ENCODE assay signal across 27 cellular contexts in genomic region chr9:135023816-135024405, GRCh38.
"Had no signal": no experiment of that assay in that cellular context is flagged by ENCODE, and none has a peak within 500 bp of the region (broad histone marks: within the 10 kb centered on the region; RNA-seq: fewer than 3 reads in every experiment).

No MANE protein-coding gene starts in this region.

- H3K4me1 Mint-ChIP-seq: activated CD4-positive, alpha-beta T cell treated with anti-CD3 and anti-CD28 coated beads, Interleukin-2, amount 10 ng/mL, durations not matched to agents 7 days and 5 days; central memory CD8-positive, alpha-beta T cell; stimulated activated naive CD8-positive, alpha-beta T cell treated with anti-CD3 and anti-CD28 coated beads, Interleukin-15, amount 100 ng/mL, for 72 hours had no signal

- H3K27me3 ChIP-seq: brain microvascular endothelial cell, colonic mucosa, dorsolateral prefrontal cortex, right atrium auricular region had no signal

- DNase-seq: activated CD4-positive, alpha-beta T cell treated with anti-CD3 and anti-CD28 coated beads, Interleukin-2, amount 10 ng/mL, durations not matched to agents 7 days and 5 days; activated CD8-positive, alpha-beta memory T cell treated with anti-CD3 and anti-CD28 coated beads, Interleukin-2, amount 10 ng/mL, durations not matched to agents 7 days and 5 days; activated CD8-positive, alpha-beta T cell treated with anti-CD3 and anti-CD28 coated beads for 36 hours; activated T-cell treated with anti-CD3 and anti-CD28 coated beads for 4 hours; colonic mucosa; effector memory CD8-positive, alpha-beta T cell; gastrocnemius medialis; heart left ventricle; midbrain; stimulated activated CD4-positive, alpha-beta T cell treated with anti-CD3 and anti-CD28 coated beads, Interleukin-1b, Interleukin-23, amount 100 ng/mL, for 48 hours; stimulated activated naive CD8-positive, alpha-beta T cell treated with anti-CD3 and anti-CD28 coated beads, Interleukin-15, amount 100 ng/mL, for 72 hours; tibial artery had no signal

- H3K4me1 ChIP-seq: colonic mucosa, esophagus muscularis mucosa, gastrocnemius medialis, pancreas, psoas muscle, right atrium auricular region, tibial artery had no signal

- H3K36me3 Mint-ChIP-seq: activated CD8-positive, alpha-beta memory T cell treated with anti-CD3 and anti-CD28 coated beads, Interleukin-2, amount 10 ng/mL, durations not matched to agents 7 days and 5 days; activated naive CD4-positive, alpha-beta T cell treated with anti-CD3 and anti-CD28 coated beads, Interleukin-2, amount 50 U/mL, for 72 hours; natural killer cell treated with Interleukin-12 subunit alpha and Interleukin-12 subunit beta and Interleukin-15 and Interleukin-18, amount 100 ng/mL, for 72 hours had no signal

- H3K27ac Mint-ChIP-seq: activated CD4-positive, alpha-beta T cell treated with anti-CD3 and anti-CD28 coated beads, Interleukin-2, amount 10 ng/mL, durations not matched to agents 7 days and 5 days; activated CD8-positive, alpha-beta memory T cell treated with anti-CD3 and anti-CD28 coated beads, Interleukin-2, amount 10 ng/mL, durations not matched to agents 7 days and 5 days; activated CD8-positive, alpha-beta T cell treated with anti-CD3 and anti-CD28 coated beads for 36 hours; activated naive CD4-positive, alpha-beta T cell treated with anti-CD3 and anti-CD28 coated beads, Interleukin-2, amount 50 U/mL, for 72 hours; activated T-helper 1 cell treated with anti-CD3 and anti-CD28 coated beads, Interleukin-12 subunit alpha, Interleukin-12 subunit beta, Interleukin-2, Interleukin-4 antibody, amounts not matched to agents 30 ng/mL and 10 ng/mL and 1 ng/mL, durations not matched to agents 14 hours and 24 hours and 36 hours; effector memory CD8-positive, alpha-beta T cell; natural killer cell treated with Interleukin-12 subunit alpha and Interleukin-12 subunit beta and Interleukin-15 and Interleukin-18, amount 100 ng/mL, for 72 hours; stimulated activated naive CD8-positive, alpha-beta T cell treated with anti-CD3 and anti-CD28 coated beads, Interleukin-15, amount 100 ng/mL, for 72 hours had no signal

- H3K9me3 ChIP-seq: colonic mucosa, esophagus muscularis mucosa, gastrocnemius medialis, heart left ventricle, neutrophil, pancreas, psoas muscle, right atrium auricular region, tibial artery had no signal

- H3K4me3 Mint-ChIP-seq: activated CD4-positive, alpha-beta T cell treated with anti-CD3 and anti-CD28 coated beads, Interleukin-2, amount 10 ng/mL, durations not matched to agents 7 days and 5 days; activated CD8-positive, alpha-beta memory T cell treated with anti-CD3 and anti-CD28 coated beads, Interleukin-2, amount 10 ng/mL, durations not matched to agents 7 days and 5 days; activated CD8-positive, alpha-beta T cell treated with anti-CD3 and anti-CD28 coated beads for 36 hours; activated T-helper 1 cell treated with anti-CD3 and anti-CD28 coated beads, Interleukin-12 subunit alpha, Interleukin-12 subunit beta, Interleukin-2, Interleukin-4 antibody, amounts not matched to agents 30 ng/mL and 10 ng/mL and 1 ng/mL, durations not matched to agents 14 hours and 24 hours and 36 hours; central memory CD8-positive, alpha-beta T cell; effector memory CD8-positive, alpha-beta T cell; natural killer cell treated with Interleukin-12 subunit alpha and Interleukin-12 subunit beta and Interleukin-15 and Interleukin-18, amount 100 ng/mL, for 72 hours; stimulated activated naive CD8-positive, alpha-beta T cell treated with anti-CD3 and anti-CD28 coated beads, Interleukin-15, amount 100 ng/mL, for 72 hours had no signal

- H3K4me3 ChIP-seq: colonic mucosa, dorsolateral prefrontal cortex, esophagus muscularis mucosa, gastrocnemius medialis, heart left ventricle, pancreas, psoas muscle, right atrium auricular region, tibial artery had no signal

- H3K9me3 Mint-ChIP-seq: activated CD4-positive, alpha-beta T cell treated with anti-CD3 and anti-CD28 coated beads, Interleukin-2, amount 10 ng/mL, durations not matched to agents 7 days and 5 days; activated CD8-positive, alpha-beta T cell treated with anti-CD3 and anti-CD28 coated beads for 36 hours; activated T-helper 1 cell treated with anti-CD3 and anti-CD28 coated beads, Interleukin-12 subunit alpha, Interleukin-12 subunit beta, Interleukin-2, Interleukin-4 antibody, amounts not matched to agents 30 ng/mL and 10 ng/mL and 1 ng/mL, durations not matched to agents 14 hours and 24 hours and 36 hours; central memory CD8-positive, alpha-beta T cell; effector memory CD8-positive, alpha-beta T cell; natural killer cell treated with Interleukin-12 subunit alpha and Interleukin-12 subunit beta and Interleukin-15 and Interleukin-18, amount 100 ng/mL, for 72 hours; stimulated activated naive CD8-positive, alpha-beta T cell treated with anti-CD3 and anti-CD28 coated beads, Interleukin-15, amount 100 ng/mL, for 72 hours had no signal

- FAIRE-seq: islet of Langerhans, pancreas, urothelium cell line had no signal

- H3K27ac ChIP-seq: brain microvascular endothelial cell, colonic mucosa, dorsolateral prefrontal cortex, esophagus muscularis mucosa, gastrocnemius medialis, heart left ventricle, neutrophil, pancreas, psoas muscle, right atrium auricular region, tibial artery, VCaP had no signal

- H3K36me3 ChIP-seq: brain microvascular endothelial cell, colonic mucosa, esophagus muscularis mucosa, gastrocnemius medialis, heart left ventricle, neutrophil, pancreas, right atrium auricular region, tibial artery had no signal

- ATAC-seq: activated CD4-positive, CD25-positive, alpha-beta regulatory T cell treated with anti-CD3 and anti-CD28 coated beads, Interleukin-2, amount 50 U/mL, for 24 hours; activated CD8-positive, alpha-beta memory T cell treated with anti-CD3 and anti-CD28 coated beads, Interleukin-2, amount 10 ng/mL, durations not matched to agents 7 days and 5 days; activated CD8-positive, alpha-beta T cell treated with anti-CD3 and anti-CD28 coated beads for 36 hours; activated naive CD4-positive, alpha-beta T cell treated with anti-CD3 and anti-CD28 coated beads, Interleukin-2, amount 50 U/mL, for 72 hours; effector memory CD8-positive, alpha-beta T cell; gastrocnemius medialis; heart left ventricle; natural killer cell treated with Interleukin-12 subunit alpha and Interleukin-12 subunit beta and Interleukin-15 and Interleukin-18, amount 100 ng/mL, for 72 hours; pancreas; psoas muscle; stimulated activated naive CD8-positive, alpha-beta T cell treated with anti-CD3 and anti-CD28 coated beads, Interleukin-15, amount 100 ng/mL, for 72 hours had no signal
